In genomic region chr2:11481426-11481788, GRCh38 we compare ENCODE assay signal across 1 cellular context.
A peak's percentile ranks its signal among the peaks of the same experiment; 100 is the strongest.
TF ChIP-seq lines count a peak whose summit lies in the region.

No MANE protein-coding gene starts in this region.

TF ChIP-seq in HepG2, 621 proteins besides CTCF, POLR2A, EP300 and RAD21:
- TF ChIP-seq PHF21A (CRISPR knock-in tag; IDR thresholded peaks at IDR 0.05) (peak; percentile 25; the same call in 1 of the 2 replicates), HCFC1 (IDR thresholded peaks at IDR 0.05; ENCODE audit: low read depth, low read length) (no peak)
